In genomic region chr7:2063562-2064360, GRCh38 we compare ENCODE assay signal across 11 cellular contexts.
DNase-seq lines count a peak whose midpoint lies in the region; ATAC-seq and TF ChIP-seq lines count a peak whose summit lies in the region.
"Had no signal": no experiment of that assay in that cellular context is flagged by ENCODE, and none has a peak within 500 bp of the region (broad histone marks: within the 10 kb centered on the region; RNA-seq: fewer than 3 reads in every experiment).

No MANE protein-coding gene starts in this region.

- H3K27me3 ChIP-seq in CD4-positive, alpha-beta memory T cell (ENCODE audit: insufficient read depth, low read length) = no peaks in the 10 kb centered on the region
- H3K27me3 ChIP-seq in MG63 = no peaks in the 10 kb centered on the region
- H3K27me3 ChIP-seq: ovary had no signal

- H3K27me3 Mint-ChIP-seq in CD4-positive, alpha-beta memory T cell = no peaks in the 10 kb centered on the region
- no peaks in the 10 kb centered on the region for H3K27me3 Mint-ChIP-seq in osteocyte (ENCODE audit: unreplicated experiment)
- H3K27me3 Mint-ChIP-seq: activated CD4-positive, alpha-beta T cell treated with anti-CD3 and anti-CD28 coated beads for 36 hours had no signal

- H3K27ac ChIP-seq in CD4-positive, alpha-beta memory T cell (ENCODE audit: low read depth, low read length) = no peak overlapping the region
- H3K27ac ChIP-seq: ovary had no signal

- H3K27ac Mint-ChIP-seq in CD4-positive, alpha-beta memory T cell = peak overlapping the region in 5 of 7 donors; percentile 21 to 71 (median 61)
- no peak overlapping the region for H3K27ac Mint-ChIP-seq in osteocyte (ENCODE audit: unreplicated experiment)
- H3K27ac Mint-ChIP-seq: activated CD4-positive, alpha-beta T cell treated with anti-CD3 and anti-CD28 coated beads for 36 hours had no signal

- H3K4me1 Mint-ChIP-seq in CD4-positive, alpha-beta memory T cell = peaks cover 10 to 34% (median 25%) of the 10 kb centered on the region in 4 donors
- H3K4me1 Mint-ChIP-seq in osteocyte (ENCODE audit: unreplicated experiment) = peaks cover 7% of the 10 kb centered on the region

- no peaks in the 10 kb centered on the region for H3K9me3 ChIP-seq in CD4-positive, alpha-beta memory T cell (ENCODE audit: control insufficient read depth in 1 of 2, low read length in 2 of 2)
- H3K9me3 ChIP-seq in MG63 = 0 out of 2 replicates have a peak, but pooled peaks cover 2% of the 10 kb centered on the region
- H3K9me3 ChIP-seq: ovary had no signal

- H3K4me1 ChIP-seq in CD4-positive, alpha-beta memory T cell (ENCODE audit: insufficient read depth, low read length) = peaks cover 16% of the 10 kb centered on the region

- peak overlapping the region in 1 of 8 donors; percentile 44 for H3K4me3 Mint-ChIP-seq in CD4-positive, alpha-beta memory T cell
- no peak overlapping the region for H3K4me3 Mint-ChIP-seq in osteocyte (ENCODE audit: unreplicated experiment)
- H3K4me3 Mint-ChIP-seq: activated CD4-positive, alpha-beta T cell treated with anti-CD3 and anti-CD28 coated beads for 36 hours had no signal

- intact Hi-C loops in CD4-positive, alpha-beta memory T cell (cut with micrococcal nuclease) = no loop called here

- DNase-seq in CD4-positive, alpha-beta memory T cell = no peak
- DNase-seq in NCI-H345 (lab: John Stamatoyannopoulos, UW) (peak; percentile 49), osteocyte (ENCODE audit: extremely low spot score, unreplicated experiment) (no peak), HCEC 1CT (no peak), T1000 (lab: John Stamatoyannopoulos, UW) (no peak), MG63 (no peak)
- DNase-seq: activated CD4-positive, alpha-beta T cell treated with anti-CD3 and anti-CD28 coated beads for 36 hours; NCI-H1105 treated with DMSO at 0.1 percent for 48 hours had no signal

- H3K9me3 Mint-ChIP-seq in CD4-positive, alpha-beta memory T cell = peaks cover 0 to 6% (median under 1%) of the 10 kb centered on the region in 8 donors
- H3K9me3 Mint-ChIP-seq in osteocyte (ENCODE audit: unreplicated experiment) = no peaks in the 10 kb centered on the region

- peaks cover 1 to 15% of the 10 kb centered on the region in 2 donors for H3K36me3 Mint-ChIP-seq in CD4-positive, alpha-beta memory T cell
- peaks cover 4% of the 10 kb centered on the region for H3K36me3 Mint-ChIP-seq in osteocyte (ENCODE audit: unreplicated experiment)

- ATAC-seq in esophagus mucosa = peak; percentile 93
- ATAC-seq in GM18867 (IDR thresholded peaks at IDR 0.05; ENCODE audit: unreplicated experiment) = no peak
- ATAC-seq: activated CD4-positive, alpha-beta T cell treated with anti-CD3 and anti-CD28 coated beads for 36 hours had no signal

- H3K36me3 ChIP-seq in CD4-positive, alpha-beta memory T cell (ENCODE audit: insufficient read depth, low read length) = no peaks in the 10 kb centered on the region
- H3K36me3 ChIP-seq in MG63 = no peaks in the 10 kb centered on the region; the same call in 1 of the 2 replicates
- H3K36me3 ChIP-seq: ovary had no signal

- TF ChIP-seq CTCF in osteocyte (IDR thresholded peaks at IDR 0.05) = peak; percentile 11

- CTCF ChIA-PET in CD4-positive, alpha-beta memory T cell (lab: Charles Lee; ENCODE audit: partially characterized antibody) = interaction anchor here (0.6 kb wide), 1 partner anchor 185 kb away, joined by 3 read pairs; no protein-coding TSS in a partner anchor

- H3K4me3 ChIP-seq in CD4-positive, alpha-beta memory T cell (ENCODE audit: low read length in 2 of 2) = no peak overlapping the region
- no peak overlapping the region for H3K4me3 ChIP-seq in MG63
- H3K4me3 ChIP-seq: ovary had no signal

- POLR2A ChIA-PET in CD4-positive, alpha-beta memory T cell (lab: Charles Lee; ENCODE audit: partially characterized antibody) = no interaction called here
